In genomic region chr4:101306225-101306624, GRCh38 we compare ENCODE assay signal across 8 cellular contexts. TPM values are rescaled to one million over a fixed set of nuclear protein-coding genes. Genes with fewer than 3 reads are reported as not detected.
DNase-seq lines count a peak whose midpoint lies in the region; ATAC-seq, FAIRE-seq and TF ChIP-seq lines count a peak whose summit lies in the region.

No MANE protein-coding gene starts in this region.

- H3K4me1 ChIP-seq in keratinocyte (ENCODE audit: control insufficient read depth, extremely low read depth, insufficient read depth, low read length): peaks cover 25% of the 10 kb centered on the region
- peaks cover 38% of the 10 kb centered on the region for H3K4me1 ChIP-seq in suprapubic skin

- peak; percentile 9 for FAIRE-seq in GM12892 (lab: Jason Lieb, UNC)
- FAIRE-seq in keratinocyte (lab: Jason Lieb, UNC): no peak
- FAIRE-seq in HTR-8/SVneo (lab: Jason Lieb, UNC): no peak

- WGBS in suprapubic skin: 63% methylated on average over 3 of the region's 3 CpGs

- H3K27me3 ChIP-seq in keratinocyte (ENCODE audit: control insufficient read depth, extremely low read depth, insufficient read depth, low read length) (no peaks in the 10 kb centered on the region), suprapubic skin (no peaks in the 10 kb centered on the region)

- TF ChIP-seq POLR2A in GM12892 (IDR thresholded peaks at IDR 0.05; ENCODE audit: low read depth, low read length) (no peak), suprapubic skin (IDR thresholded peaks at IDR 0.05) (no peak)

- H3K9me3 ChIP-seq in keratinocyte (ENCODE audit: control insufficient read depth, low read depth, low read length): no peaks in the 10 kb centered on the region
- H3K9me3 ChIP-seq in suprapubic skin: no peaks in the 10 kb centered on the region

- H2AFZ ChIP-seq in keratinocyte (ENCODE audit: control insufficient read depth, low read length): no peak overlapping the region

- dilution Hi-C loops in keratinocyte (cut with MboI; ENCODE audit: extremely low pct_ligation_motif_present, low sequenced_read_pairs): no loop called here

- TF ChIP-seq CTCF in keratinocyte (optimal IDR thresholded peaks at IDR 0.05 in 1 of 3, IDR thresholded peaks at IDR 0.05 in 1 of 3, conservative IDR thresholded peaks at IDR 0.05 in 1 of 3; ENCODE audit: extremely low read depth in 1 of 3, insufficient read depth in 2 of 3, low read length in 3 of 3) (no peak), suprapubic skin (IDR thresholded peaks at IDR 0.05) (no peak)

- H4K20me1 ChIP-seq in keratinocyte (ENCODE audit: control insufficient read depth, extremely low read depth, insufficient read depth, low read length): peaks cover 2% of the 10 kb centered on the region

- H3K4me2 ChIP-seq in keratinocyte (ENCODE audit: control insufficient read depth, extremely low read depth, insufficient read depth, low read depth, low read length): peak overlapping the region; percentile 35

- no peak overlapping the region for H3K4me3 ChIP-seq in keratinocyte (ENCODE audit: control insufficient read depth in 2 of 3, extremely low read depth in 1 of 3, insufficient read depth in 2 of 3, low read depth in 1 of 3, low read length in 3 of 3)
- H3K4me3 ChIP-seq in suprapubic skin: no peak overlapping the region

- no peak overlapping the region for H3K9ac ChIP-seq in keratinocyte (ENCODE audit: control insufficient read depth, extremely low read depth, insufficient read depth, low read length)

- H3K27ac ChIP-seq in keratinocyte (ENCODE audit: control insufficient read depth, insufficient read depth, low read length): no peak overlapping the region
- H3K27ac ChIP-seq in suprapubic skin: no peak overlapping the region

- peaks cover 84% of the 10 kb centered on the region for H3K79me2 ChIP-seq in keratinocyte (ENCODE audit: control insufficient read depth, insufficient read depth, low read length)

- H3K36me3 ChIP-seq in keratinocyte (ENCODE audit: control insufficient read depth in 2 of 2, extremely low read depth in 1 of 2, insufficient read depth in 2 of 2, low read length in 2 of 2): no peaks in the 10 kb centered on the region
- H3K36me3 ChIP-seq in suprapubic skin: no peaks in the 10 kb centered on the region

- TF ChIP-seq EP300 in Ishikawa (IDR thresholded peaks at IDR 0.05; ENCODE audit: borderline replicate concordance) (no peak), suprapubic skin (IDR thresholded peaks at IDR 0.05) (no peak)

- peak; percentile 57 for ATAC-seq in GM21619 (IDR thresholded peaks at IDR 0.05; ENCODE audit: unreplicated experiment)

- TF ChIP-seq RAD21 in Ishikawa (IDR thresholded peaks at IDR 0.05; ENCODE audit: low read depth): peak; percentile 6; the same call in 1 of the 2 replicates

- no peaks in the 10 kb centered on the region for H3K9me1 ChIP-seq in keratinocyte (ENCODE audit: control insufficient read depth, extremely low read depth, insufficient read depth, low read length)

- no peak for DNase-seq in GM12892 (ENCODE audit: insufficient read length)
- DNase-seq in keratinocyte (ENCODE audit: low read depth, low spot score): no peak
- no peak for DNase-seq in cerebellar cortex (ENCODE audit: low spot score)
- DNase-seq in mesenteric fat pad (ENCODE audit: low spot score): no peak
- no peak for DNase-seq in HTR-8/SVneo (ENCODE audit: insufficient read length, low spot score)
- DNase-seq in suprapubic skin (ENCODE audit: low spot score in 2 of 2): no peak

TF ChIP-seq in Ishikawa, 13 proteins besides CTCF, POLR2A, EP300 and RAD21:
- TF ChIP-seq USF1 (IDR thresholded peaks at IDR 0.05) (peak; percentile 47), FOXM1 (IDR thresholded peaks at IDR 0.05; ENCODE audit: borderline replicate concordance, low read depth) (no peak)

RNA-seq across cellular contexts. Expression of gene PPP3CA, which starts 41.1 kb away (rescaled TPM):
- polyA plus RNA-seq in GM12892 (2012; ENCODE audit: missing spikeins): 3.3 TPM
- 24.9 to 44.0 TPM (median 43.3 TPM) in 3 replicates for polyA plus RNA-seq in keratinocyte
- 8.5 TPM for polyA plus RNA-seq in keratinocyte (2011; ENCODE audit: low read depth)
- 26.2 and 53.3 TPM in 2 replicates for polyA plus RNA-seq in keratinocyte (2011; cell fraction: cytosol; rRNA removed)
- 47.2 and 53.1 TPM in 2 replicates for polyA plus RNA-seq in keratinocyte (2011; cell fraction: nucleus; rRNA removed)
- 26.5 and 65.2 TPM in 2 replicates for polyA plus RNA-seq in keratinocyte (2012; ENCODE audit: low replicate concordance)
- 30.8 to 95.0 TPM (median 41.5 TPM) in 3 replicates for polyA minus RNA-seq in keratinocyte
- polyA minus RNA-seq in keratinocyte (2011; cell fraction: cytosol; rRNA and poly(A)+ RNA removed): 63.1 TPM
- polyA minus RNA-seq in keratinocyte (2011; cell fraction: nucleus; rRNA and poly(A)+ RNA removed): 61.9 and 124 TPM in 2 replicates
- total RNA-seq in mesenteric fat pad (50.2 TPM), suprapubic skin (10 to 100 TPM; 28.7 to 51.7 (median 39.0) TPM)
